25 cellular contexts compared by ENCODE assay signal in the genomic region with DNA sequence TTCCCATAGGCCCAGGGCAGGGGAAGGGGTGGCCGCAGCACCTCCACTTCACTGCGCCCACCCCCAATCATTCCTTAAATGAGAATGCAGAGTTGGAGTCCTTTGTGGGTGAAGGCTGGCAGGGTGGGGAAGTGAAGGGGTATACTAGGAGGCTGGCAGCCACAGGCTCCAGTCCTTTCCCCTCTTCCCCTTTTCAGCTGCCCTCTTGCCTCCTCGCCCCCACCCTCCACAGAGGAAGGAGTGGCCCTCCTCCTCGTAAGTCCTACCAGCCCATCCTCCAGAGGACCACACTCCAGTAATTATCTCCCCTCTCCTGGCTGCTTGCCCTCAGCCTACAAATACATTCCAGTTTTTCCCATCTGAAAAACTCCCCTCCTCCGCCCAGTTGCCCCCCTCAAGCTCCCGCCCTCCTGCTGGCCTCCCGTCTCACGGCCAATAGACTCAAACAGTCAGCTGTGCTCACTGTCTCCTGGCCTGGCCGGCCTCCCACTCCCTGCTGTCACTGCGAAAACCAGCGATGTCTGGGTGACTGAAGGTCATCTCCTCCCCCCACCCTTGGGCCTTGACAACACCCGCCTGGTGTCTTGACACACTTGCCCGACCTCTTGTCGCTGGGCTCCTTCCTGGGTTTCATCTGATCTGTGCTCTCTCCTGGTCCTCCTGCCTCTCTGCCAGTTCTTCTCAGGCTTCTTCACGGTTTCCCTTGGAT. TPM values are rescaled to one million over a fixed set of nuclear protein-coding genes. Genes with fewer than 3 reads are reported as not detected.
DNase-seq lines count a peak whose midpoint lies in the region; ATAC-seq and TF ChIP-seq lines count a peak whose summit lies in the region.
"Had no signal": no experiment of that assay in that cellular context is flagged by ENCODE, and none has a peak within 500 bp of the region (broad histone marks: within the 10 kb centered on the region; RNA-seq: fewer than 3 reads in every experiment).

No MANE protein-coding gene starts in this region.

- intact Hi-C loops in upper lobe of right lung (cut with DNase I) = no loop called here
- intact Hi-C loops in activated naive CD4-positive, alpha-beta T cell treated with anti-CD3 and anti-CD28 coated beads for 36 hours (cut with micrococcal nuclease) = no loop called here

- H3K27me3 Mint-ChIP-seq in endodermal cell (ENCODE audit: insufficient read depth) (peaks cover 60% of the 10 kb centered on the region), nephron (ENCODE audit: low read depth) (no peaks in the 10 kb centered on the region)
- H3K27me3 Mint-ChIP-seq in activated naive CD4-positive, alpha-beta T cell treated with anti-CD3 and anti-CD28 coated beads for 36 hours (ENCODE audit: low read depth) = no peaks in the 10 kb centered on the region
- H3K27me3 Mint-ChIP-seq: activated CD4-positive, alpha-beta memory T cell treated with anti-CD3 and anti-CD28 coated beads, Interleukin-2, amount 10 ng/mL, durations not matched to agents 7 days and 5 days; naive B cell had no signal

- peaks cover 28% of the 10 kb centered on the region for H3K27me3 ChIP-seq in endodermal cell (ENCODE audit: control insufficient read depth, insufficient read depth, low read length, poor library complexity, severe bottlenecking)
- no peaks in the 10 kb centered on the region for H3K27me3 ChIP-seq in upper lobe of right lung
- H3K27me3 ChIP-seq: brain microvascular endothelial cell, foreskin keratinocyte had no signal

- H3K36me3 Mint-ChIP-seq in endodermal cell (ENCODE audit: low read depth) = no peaks in the 10 kb centered on the region
- H3K36me3 Mint-ChIP-seq in nephron (ENCODE audit: low read depth) = no peaks in the 10 kb centered on the region
- H3K36me3 Mint-ChIP-seq in activated naive CD4-positive, alpha-beta T cell treated with anti-CD3 and anti-CD28 coated beads for 36 hours (ENCODE audit: low read depth) = no peaks in the 10 kb centered on the region
- H3K36me3 Mint-ChIP-seq: activated naive CD4-positive, alpha-beta T cell treated with anti-CD3 and anti-CD28 coated beads, Interleukin-2, amount 50 U/mL, for 72 hours; CD14-positive monocyte; naive B cell had no signal

- TF ChIP-seq CTCF in endodermal cell (conservative IDR thresholded peaks at IDR 0.05) (no peak), nephron (IDR thresholded peaks at IDR 0.05; ENCODE audit: unreplicated experiment in 3 of 3) (no peak), upper lobe of right lung (IDR thresholded peaks at IDR 0.05) (no peak)

- H3K27ac Mint-ChIP-seq in endodermal cell = no peak overlapping the region
- peak overlapping the region; percentile 92 to 97 (median 92) for H3K27ac Mint-ChIP-seq in nephron
- no peak overlapping the region for H3K27ac Mint-ChIP-seq in activated naive CD4-positive, alpha-beta T cell treated with anti-CD3 and anti-CD28 coated beads for 36 hours
- H3K27ac Mint-ChIP-seq: activated CD4-positive, alpha-beta memory T cell treated with anti-CD3 and anti-CD28 coated beads, Interleukin-2, amount 10 ng/mL, durations not matched to agents 7 days and 5 days had no signal

- peaks cover 60% of the 10 kb centered on the region for H3K9me3 Mint-ChIP-seq in endodermal cell
- no peaks in the 10 kb centered on the region for H3K9me3 Mint-ChIP-seq in nephron
- H3K9me3 Mint-ChIP-seq in activated naive CD4-positive, alpha-beta T cell treated with anti-CD3 and anti-CD28 coated beads for 36 hours = no peaks in the 10 kb centered on the region
- H3K9me3 Mint-ChIP-seq: activated CD4-positive, alpha-beta memory T cell treated with anti-CD3 and anti-CD28 coated beads, Interleukin-2, amount 10 ng/mL, durations not matched to agents 7 days and 5 days; activated naive CD4-positive, alpha-beta T cell treated with anti-CD3 and anti-CD28 coated beads, Interleukin-2, amount 50 U/mL, for 72 hours; activated T-cell treated with anti-CD3 and anti-CD28 coated beads, Interleukin-2, amount 50 U/mL, for 4 hours; naive B cell had no signal

- 30 to 40% methylated on average over 2 to 15 of the region's 15 CpGs for WGBS in endodermal cell (ENCODE audit: insufficient coverage in 1 of 2, insufficient read length in 1 of 2), 2 experiments

- H3K4me1 ChIP-seq in endodermal cell (ENCODE audit: control insufficient read depth, insufficient read depth, low read length) (no peaks in the 10 kb centered on the region), upper lobe of right lung (no peaks in the 10 kb centered on the region)
- H3K4me1 ChIP-seq: foreskin keratinocyte, prostate gland had no signal

- peak; percentile 58 for ATAC-seq in upper lobe of right lung
- ATAC-seq in HG03432 (IDR thresholded peaks at IDR 0.05; ENCODE audit: unreplicated experiment) = no peak
- no peak for ATAC-seq in HG02884 (IDR thresholded peaks at IDR 0.05; ENCODE audit: unreplicated experiment)
- ATAC-seq: A549; activated naive CD4-positive, alpha-beta T cell treated with anti-CD3 and anti-CD28 coated beads, Interleukin-2, amount 50 U/mL, for 72 hours; activated T-cell treated with anti-CD3 and anti-CD28 coated beads, Interleukin-2, amount 50 U/mL, for 4 hours; foreskin keratinocyte; left lobe of liver had no signal

- CTCF ChIA-PET in activated naive CD4-positive, alpha-beta T cell treated with anti-CD3 and anti-CD28 coated beads for 36 hours (lab: Charles Lee) = no interaction called here

- no peak overlapping the region for H3K4me3 ChIP-seq in endodermal cell (ENCODE audit: low read length)
- no peak overlapping the region for H3K4me3 ChIP-seq in upper lobe of right lung
- H3K4me3 ChIP-seq: A549, prostate gland had no signal

- no peak overlapping the region for H3K27ac ChIP-seq in endodermal cell (ENCODE audit: low read depth, low read length)
- no peak overlapping the region for H3K27ac ChIP-seq in upper lobe of right lung
- H3K27ac ChIP-seq: A549, brain microvascular endothelial cell, epithelial cell of prostate, foreskin keratinocyte, KMS-11, prostate gland, WERI-Rb-1 had no signal

- H3K36me3 ChIP-seq in endodermal cell (ENCODE audit: control insufficient read depth, insufficient read depth, low read length) = no peaks in the 10 kb centered on the region
- no peaks in the 10 kb centered on the region for H3K36me3 ChIP-seq in upper lobe of right lung
- H3K36me3 ChIP-seq: brain microvascular endothelial cell, prostate gland, WERI-Rb-1 had no signal

- H3K9ac ChIP-seq in endodermal cell (ENCODE audit: extremely low read depth, low read length, poor library complexity, severe bottlenecking) = no peak overlapping the region
- H3K9ac ChIP-seq: KMS-11 had no signal

- H3K4me3 Mint-ChIP-seq in endodermal cell = no peak overlapping the region
- peak overlapping the region in 2 of 3 experiments; percentile 12 to 22 for H3K4me3 Mint-ChIP-seq in nephron
- no peak overlapping the region for H3K4me3 Mint-ChIP-seq in activated naive CD4-positive, alpha-beta T cell treated with anti-CD3 and anti-CD28 coated beads for 36 hours
- H3K4me3 Mint-ChIP-seq: activated CD4-positive, alpha-beta memory T cell treated with anti-CD3 and anti-CD28 coated beads, Interleukin-2, amount 10 ng/mL, durations not matched to agents 7 days and 5 days; activated T-cell treated with anti-CD3 and anti-CD28 coated beads, Interleukin-2, amount 50 U/mL, for 4 hours; CD14-positive monocyte; naive B cell had no signal

- peaks cover 24% of the 10 kb centered on the region for H3K4me1 Mint-ChIP-seq in endodermal cell
- peaks cover 70% of the 10 kb centered on the region for H3K4me1 Mint-ChIP-seq in nephron
- peaks cover 11% of the 10 kb centered on the region for H3K4me1 Mint-ChIP-seq in activated naive CD4-positive, alpha-beta T cell treated with anti-CD3 and anti-CD28 coated beads for 36 hours (ENCODE audit: low read depth)

- no peaks in the 10 kb centered on the region for H3K9me3 ChIP-seq in endodermal cell (ENCODE audit: control insufficient read depth, low read length)
- H3K9me3 ChIP-seq in upper lobe of right lung = no peaks in the 10 kb centered on the region
- H3K9me3 ChIP-seq: A549, prostate gland had no signal

- peak; percentile 1 for DNase-seq in SKM-1 treated with dmso at 0.1 percent for 144 hours (lab: John Stamatoyannopoulos, UW; ENCODE audit: unreplicated experiment)
- no peak for DNase-seq in SKM-1 (lab: John Stamatoyannopoulos, UW; ENCODE audit: unreplicated experiment)
- DNase-seq in endodermal cell = peak; percentile 72
- DNase-seq in upper lobe of right lung = no peak
- DNase-seq in activated naive CD4-positive, alpha-beta T cell treated with anti-CD3 and anti-CD28 coated beads for 36 hours = no peak
- DNase-seq: activated CD4-positive, alpha-beta memory T cell treated with anti-CD3 and anti-CD28 coated beads, Interleukin-2, amount 10 ng/mL, durations not matched to agents 7 days and 5 days; activated T-cell treated with anti-CD3 and anti-CD28 coated beads, Interleukin-2, amount 50 U/mL, for 4 hours; brain microvascular endothelial cell; foreskin keratinocyte; naive B cell; NCI-H1417 treated with DMSO at 0.1 percent for 48 hours; NK-92 treated with Interleukin-12 subunit alpha and Interleukin-12 subunit beta, amount 100 ng/mL, for 24 hours; stimulated activated CD4-positive, alpha-beta T cell treated with anti-CD3 and anti-CD28 coated beads, Interleukin-12 subunit alpha, Interleukin-12 subunit beta, amount 100 ng/mL, for 4 hours; T-helper 1 cell; WERI-Rb-1 had no signal

RNA-seq across cellular contexts. Expression of a gene that starts 38.8 kb away (rescaled TPM):
- 10 to 100 TPM; 11.1 to 13.6 TPM for total RNA-seq in endodermal cell
- 71.6 TPM for polyA plus RNA-seq in endodermal cell (2013, experiment 1 of 2)
- 60.6 TPM for polyA plus RNA-seq in endodermal cell (2013, experiment 2 of 2)
- total RNA-seq in upper lobe of right lung = 29.0 TPM
- total RNA-seq in activated naive CD4-positive, alpha-beta T cell treated with anti-CD3 and anti-CD28 coated beads for 36 hours = 1 to 10 TPM; 3.9 to 4.2 TPM

Comparison
In these comparisons a context has a peak if more than half of its experiments do, and no peak if none do; other contexts are left out.
1. DNase-seq: peak in SKM-1 treated with dmso at 0.1 percent for 144 hours (single experiment) and endodermal cell (single experiment); none in SKM-1 (single experiment), upper lobe of right lung (single experiment) and activated naive CD4-positive, alpha-beta T cell treated with anti-CD3 and anti-CD28 coated beads for 36 hours (single experiment).
2. H3K27ac Mint-ChIP-seq: peak in nephron (3 of 3); none in endodermal cell (single experiment) and activated naive CD4-positive, alpha-beta T cell treated with anti-CD3 and anti-CD28 coated beads for 36 hours (single experiment).
3. H3K4me3 Mint-ChIP-seq: peak in nephron (2 of 3); none in endodermal cell (single experiment) and activated naive CD4-positive, alpha-beta T cell treated with anti-CD3 and anti-CD28 coated beads for 36 hours (single experiment).